6 cellular contexts compared by ENCODE assay signal in the genomic region with DNA sequence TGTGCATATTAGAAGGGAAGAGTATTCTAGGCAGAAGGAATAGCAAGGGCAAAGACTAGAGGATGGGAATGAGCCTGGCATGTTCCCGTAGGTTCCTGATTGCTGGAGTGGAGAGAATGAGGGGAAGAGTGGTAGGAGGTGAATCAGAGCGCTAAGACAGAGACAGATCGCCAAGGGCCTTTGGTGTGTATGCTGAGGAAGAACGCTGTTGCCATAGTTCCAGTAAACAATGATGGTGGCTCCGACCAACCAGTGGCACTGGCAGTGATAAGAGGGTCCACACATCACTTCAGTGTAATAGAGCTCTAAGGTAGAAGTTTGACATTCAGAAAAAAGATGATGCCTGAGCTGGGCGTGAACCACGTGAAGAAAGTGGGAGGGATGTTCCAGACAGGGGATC. TPM values are rescaled to one million over a fixed set of nuclear protein-coding genes. Genes with fewer than 3 reads are reported as not detected.
DNase-seq lines count a peak whose midpoint lies in the region; ATAC-seq and TF ChIP-seq lines count a peak whose summit lies in the region.

No MANE protein-coding gene starts in this region.

- WGBS in GM23248 (ENCODE audit: low coverage in 1 of 2, low lambda C conversion rate in 2 of 2, missing lambda C conversion rate in 2 of 2), 2 experiments: 95 to 99% methylated on average over 7 of the region's 7 CpGs

- no peaks in the 10 kb centered on the region for H3K36me3 ChIP-seq in GM23248 (ENCODE audit: low read depth)
- peaks cover 0 to 14% of the 10 kb centered on the region in 2 donors for H3K36me3 ChIP-seq in ascending aorta

- H3K4me3 Mint-ChIP-seq in neural crest cell: peak overlapping the region; percentile 93

- H3K27me3 Mint-ChIP-seq in neural crest cell (ENCODE audit: low read depth): no peaks in the 10 kb centered on the region

- no peaks in the 10 kb centered on the region for H3K9me3 Mint-ChIP-seq in neural crest cell

- H3K27ac ChIP-seq in GM23248 (no peak overlapping the region), ascending aorta (peak overlapping the region; percentile 79 to 87)

- intact Hi-C loops in ascending aorta (cut with DNase I): no loop called here

- in situ Hi-C loops in GM23248 (cut with MboI): no loop called here

- peak overlapping the region; percentile 80 for H3K4me2 ChIP-seq in GM23248 (ENCODE audit: unreplicated experiment)

- H3K9me2 ChIP-seq in GM23248 (ENCODE audit: insufficient read depth): no peaks in the 10 kb centered on the region

- TF ChIP-seq CTCF in ascending aorta (IDR thresholded peaks at IDR 0.05) (no peak), neural crest cell (conservative IDR thresholded peaks at IDR 0.05) (no peak)

- no peaks in the 10 kb centered on the region for H3K27me3 ChIP-seq in GM23248 (replicated peaks; ENCODE audit: insufficient read depth)
- no peaks in the 10 kb centered on the region for H3K27me3 ChIP-seq in ascending aorta

- H3K9ac ChIP-seq in GM23248: no peak overlapping the region

- H3K4me1 Mint-ChIP-seq in neural crest cell: peaks cover 7% of the 10 kb centered on the region

- H4K20me1 ChIP-seq in GM23248 (ENCODE audit: insufficient read depth): no peaks in the 10 kb centered on the region

- H3K4me1 ChIP-seq in GM23248 (ENCODE audit: insufficient read depth) (peaks cover 6% of the 10 kb centered on the region; the same call in 1 of the 2 replicates), ascending aorta (no peaks in the 10 kb centered on the region)

- H3K27ac Mint-ChIP-seq in neural crest cell (ENCODE audit: unreplicated experiment): no peak overlapping the region

- peaks cover 8% of the 10 kb centered on the region; the same call in 1 of the 2 replicates for H3F3A ChIP-seq in GM23248 (ENCODE audit: insufficient read depth)

- H3K9me3 ChIP-seq in GM23248 (ENCODE audit: low read depth) (no peaks in the 10 kb centered on the region), ascending aorta (no peaks in the 10 kb centered on the region)

- no peak for ATAC-seq in GM18909 (IDR thresholded peaks at IDR 0.05; ENCODE audit: poor library complexity, unreplicated experiment)

- DNase-seq in GM23248: no peak
- no peak for DNase-seq in ascending aorta (ENCODE audit: low spot score in 2 of 2)
- no peak for DNase-seq in neural crest cell (ENCODE audit: low read depth, low spot score)
- no peak for DNase-seq in NCI-H2081 (lab: John Stamatoyannopoulos, UW)
- no peak for DNase-seq in NCI-H2029 (lab: John Stamatoyannopoulos, UW)

- peak overlapping the region; percentile 92 for H3K4me3 ChIP-seq in GM23248
- peak overlapping the region; percentile 53 to 78 for H3K4me3 ChIP-seq in ascending aorta

- no peak overlapping the region for H2AFZ ChIP-seq in GM23248

- H3K36me3 Mint-ChIP-seq in neural crest cell (ENCODE audit: low read depth): peaks cover 3% of the 10 kb centered on the region

- H3K79me2 ChIP-seq in GM23248 (ENCODE audit: insufficient read depth): peaks cover 25% of the 10 kb centered on the region

RNA-seq across cellular contexts. Expression of gene TBC1D25, which starts 1.0 kb away (rescaled TPM):
- total RNA-seq in GM23248 (2014; rRNA removed; shearing (Covaris generic)): 7.9 and 8.2 TPM in 2 replicates
- polyA plus RNA-seq in GM23248 (2016; fragmentation: Nextera tagmentation; extraction: Ambion mirVana): 8.5 and 8.6 TPM in 2 replicates
- total RNA-seq in ascending aorta: 8.2 TPM
- total RNA-seq in neural crest cell: 9.1 and 12.0 TPM in 2 replicates

RNA-seq across cellular contexts. Expression of gene EBP, which starts 18.9 kb away (rescaled TPM):
- total RNA-seq in GM23248 (2014; rRNA removed; shearing (Covaris generic)): 17.0 and 21.1 TPM in 2 replicates
- 45.0 and 48.3 TPM in 2 replicates for polyA plus RNA-seq in GM23248 (2016; fragmentation: Nextera tagmentation; extraction: Ambion mirVana)
- total RNA-seq in ascending aorta: 76.2 TPM
- 155 and 168 TPM in 2 replicates for total RNA-seq in neural crest cell

RNA-seq across cellular contexts. Expression of gene PORCN, which starts 31.7 kb away (rescaled TPM):
- 15.4 and 32.2 TPM in 2 replicates for total RNA-seq in GM23248 (2014; rRNA removed; shearing (Covaris generic))
- 20.3 and 22.9 TPM in 2 replicates for polyA plus RNA-seq in GM23248 (2016; fragmentation: Nextera tagmentation; extraction: Ambion mirVana)
- total RNA-seq in ascending aorta (6.2 TPM), neural crest cell (13.0 and 14.2 TPM in 2 replicates)

RNA-seq across cellular contexts. Expression of gene RBM3, which starts 33.8 kb away (rescaled TPM):
- 188 and 210 TPM in 2 replicates for total RNA-seq in GM23248 (2014; rRNA removed; shearing (Covaris generic))
- 143 and 150 TPM in 2 replicates for polyA plus RNA-seq in GM23248 (2016; fragmentation: Nextera tagmentation; extraction: Ambion mirVana)
- total RNA-seq in ascending aorta: 119 TPM
- total RNA-seq in neural crest cell: 248 and 261 TPM in 2 replicates

RNA-seq across cellular contexts. Expression of gene WDR13, which starts 56.8 kb away (rescaled TPM):
- total RNA-seq in GM23248 (2014; rRNA removed; shearing (Covaris generic)): 120 and 149 TPM in 2 replicates
- polyA plus RNA-seq in GM23248 (2016; fragmentation: Nextera tagmentation; extraction: Ambion mirVana): 89.7 and 92.4 TPM in 2 replicates
- total RNA-seq in ascending aorta (87.1 TPM), neural crest cell (68.8 and 75.3 TPM in 2 replicates)
